ENCODE assay signal across 10 cellular contexts in genomic region chr6:135094403-135094821, GRCh38. TPM values are rescaled to one million over a fixed set of nuclear protein-coding genes. Genes with fewer than 3 reads are reported as not detected.
DNase-seq lines count a peak whose midpoint lies in the region; ATAC-seq, FAIRE-seq and TF ChIP-seq lines count a peak whose summit lies in the region.
"Had no signal": no experiment of that assay in that cellular context is flagged by ENCODE, and none has a peak within 500 bp of the region (broad histone marks: within the 10 kb centered on the region; RNA-seq: fewer than 3 reads in every experiment).

No MANE protein-coding gene starts in this region.

- TF ChIP-seq POLR2A in uterus (IDR thresholded peaks at IDR 0.05), result no peak

- no peak overlapping the region for H3K27ac ChIP-seq in uterus
- H3K27ac ChIP-seq in small intestine (ENCODE audit: low read depth in 1 of 2, low read length in 1 of 2), result no peak overlapping the region
- H3K27ac ChIP-seq: SK-N-MC had no signal

- no peak for FAIRE-seq in small intestine (lab: Jason Lieb, UNC)

- DNase-seq in T follicular helper cell (ENCODE audit: low read depth), result peak; percentile 7
- DNase-seq in fibroblast of mammary gland (ENCODE audit: low read depth), result peak; percentile 34
- no peak for DNase-seq in cerebellar nuclear complex (lab: John Stamatoyannopoulos, UW)
- DNase-seq in uterus, result no peak
- no peak for DNase-seq in NCI-H2227 treated with DMSO at 0.1 percent for 48 hours (lab: John Stamatoyannopoulos, UW)
- DNase-seq in small intestine, result no peak
- DNase-seq: islet precursor cell had no signal

- H3K4me1 ChIP-seq in uterus (no peaks in the 10 kb centered on the region), small intestine (ENCODE audit: control insufficient read depth in 2 of 2, insufficient read depth in 1 of 2, low read depth in 1 of 2, low read length in 1 of 2) (no peaks in the 10 kb centered on the region)

- no peaks in the 10 kb centered on the region for H3K36me3 ChIP-seq in uterus
- no peaks in the 10 kb centered on the region for H3K36me3 ChIP-seq in small intestine (ENCODE audit: control insufficient read depth in 2 of 2, insufficient read depth in 2 of 2, low read length in 2 of 2)

- H3K4me3 ChIP-seq in fibroblast of mammary gland (ENCODE audit: control insufficient read depth, low read depth, low read length) (no peak overlapping the region), uterus (no peak overlapping the region), small intestine (ENCODE audit: low read depth in 1 of 2, low read length in 2 of 2) (no peak overlapping the region)
- H3K4me3 ChIP-seq: SK-N-MC had no signal

- no peaks in the 10 kb centered on the region for H3K9me3 ChIP-seq in uterus
- H3K9me3 ChIP-seq in small intestine (ENCODE audit: control insufficient read depth, low read depth), result no peaks in the 10 kb centered on the region

- H3K27me3 ChIP-seq in uterus (no peaks in the 10 kb centered on the region), small intestine (ENCODE audit: control insufficient read depth in 2 of 2, insufficient read depth in 2 of 2, low read length in 2 of 2) (no peaks in the 10 kb centered on the region)

- intact Hi-C loops in uterus (cut with DNase I; ENCODE audit: low total_unique reads), result no loop called here

- peak; percentile 47 for ATAC-seq in GM18520 (IDR thresholded peaks at IDR 0.05; ENCODE audit: unreplicated experiment)
- ATAC-seq in HG02642 (IDR thresholded peaks at IDR 0.05; ENCODE audit: poor library complexity, unreplicated experiment), result peak; percentile 54

- WGBS in small intestine, 3 donors, result 71 to 83% (median 74%) methylated on average over 1 of the region's 1 CpG

- TF ChIP-seq CTCF in fibroblast of mammary gland (conservative IDR thresholded peaks at IDR 0.05; ENCODE audit: control insufficient read depth, insufficient read depth, low read depth, low read length), result no peak
- no peak for TF ChIP-seq CTCF in uterus (IDR thresholded peaks at IDR 0.05)

RNA-seq across cellular contexts. Expression of gene HBS1L, which starts 39.8 kb away (rescaled TPM):
- 100 to 1,000 TPM in 1 of 4 donors, 10 to 100 TPM in 3; 23.8 to 116 (median 69.2) TPM for total RNA-seq in uterus
- 10 to 100 TPM; 23.0 to 34.7 (median 26.7) TPM for polyA plus RNA-seq in small intestine

Comparison
In these comparisons a context has a peak if more than half of its experiments do, and no peak if none do; other contexts are left out.
1. DNase-seq: peak in T follicular helper cell (single experiment) and fibroblast of mammary gland (single experiment); none in cerebellar nuclear complex (0 of 2), uterus (0 of 2), NCI-H2227 treated with DMSO at 0.1 percent for 48 hours (single experiment) and small intestine (single experiment).